Comparison of ENCODE assay signal across 17 cellular contexts in the genomic region with DNA sequence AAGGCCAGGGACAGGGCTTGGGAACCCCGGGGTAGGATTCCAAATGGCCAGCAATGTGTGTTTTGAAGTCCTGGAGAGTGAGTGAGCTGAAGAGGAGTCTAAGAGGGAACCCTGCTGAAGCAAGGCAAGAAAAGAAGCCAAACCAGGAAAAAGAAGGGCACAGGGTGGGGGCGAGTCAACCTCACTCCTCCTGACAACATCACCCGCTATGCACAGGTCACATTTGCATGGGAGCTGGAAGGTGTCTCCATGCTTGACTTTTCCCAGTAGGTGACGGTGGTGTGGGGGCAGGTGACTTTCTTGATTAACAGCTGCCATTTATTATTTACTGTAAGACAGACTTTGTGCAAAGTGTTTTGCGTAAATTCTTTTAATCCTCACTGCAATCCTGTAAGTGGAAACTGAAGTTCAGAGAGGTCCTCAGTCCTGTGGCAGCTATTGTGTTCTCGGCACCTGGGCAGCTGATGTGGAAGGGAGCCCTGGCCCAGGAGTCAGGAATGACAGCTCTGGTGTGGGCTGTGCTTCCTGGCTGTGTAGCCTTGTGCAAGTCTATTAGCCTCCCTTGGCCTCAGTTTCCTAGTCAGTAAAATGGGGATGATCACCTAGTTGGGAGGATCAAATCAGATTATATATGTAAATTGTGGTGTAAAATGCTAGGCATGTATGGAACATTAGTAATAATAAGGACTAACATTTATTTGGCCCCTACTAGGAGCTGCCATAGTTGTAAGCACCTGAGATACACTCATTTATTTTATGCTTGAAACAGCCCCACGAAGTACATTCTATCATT.
DNase-seq lines count a peak whose midpoint lies in the region; ATAC-seq, FAIRE-seq and TF ChIP-seq lines count a peak whose summit lies in the region.
"Had no signal": no experiment of that assay in that cellular context is flagged by ENCODE, and none has a peak within 500 bp of the region (broad histone marks: within the 10 kb centered on the region; RNA-seq: fewer than 3 reads in every experiment).

No MANE protein-coding gene starts in this region.

- no peaks in the 10 kb centered on the region for H3K9me3 Mint-ChIP-seq in CD4-positive, CD25-positive, alpha-beta regulatory T cell
- no peaks in the 10 kb centered on the region for H3K9me3 Mint-ChIP-seq in GM23338
- H3K9me3 Mint-ChIP-seq in activated T-helper 17 cell treated with anti-CD3 and anti-CD28 coated beads, Interleukin-2, amount 50 U/mL, for 72 hours, result no peaks in the 10 kb centered on the region

- H3K27me3 ChIP-seq in CD4-positive, CD25-positive, alpha-beta regulatory T cell (ENCODE audit: control insufficient read depth, insufficient read depth, low read length), result no peaks in the 10 kb centered on the region
- H3K27me3 ChIP-seq in GM23338 (ENCODE audit: insufficient read depth) (no peaks in the 10 kb centered on the region), upper lobe of right lung (no peaks in the 10 kb centered on the region)
- H3K27me3 ChIP-seq: body of pancreas, heart right ventricle, testis had no signal

- no peaks in the 10 kb centered on the region for H3K27me3 Mint-ChIP-seq in CD4-positive, CD25-positive, alpha-beta regulatory T cell
- H3K27me3 Mint-ChIP-seq in GM23338 (ENCODE audit: insufficient read depth, low read depth, poor library complexity), result peaks cover 7% of the 10 kb centered on the region
- no peaks in the 10 kb centered on the region for H3K27me3 Mint-ChIP-seq in activated T-helper 17 cell treated with anti-CD3 and anti-CD28 coated beads, Interleukin-2, amount 50 U/mL, for 72 hours

- H4K20me1 ChIP-seq in GM23338 (replicated peaks; ENCODE audit: insufficient read depth), result no peaks in the 10 kb centered on the region

- H3K4me1 Mint-ChIP-seq in CD4-positive, CD25-positive, alpha-beta regulatory T cell, result peaks cover 32 to 89% (median 72%) of the 10 kb centered on the region in 4 donors
- H3K4me1 Mint-ChIP-seq in GM23338, result peaks cover 58% of the 10 kb centered on the region
- peaks cover 31% of the 10 kb centered on the region for H3K4me1 Mint-ChIP-seq in activated T-helper 17 cell treated with anti-CD3 and anti-CD28 coated beads, Interleukin-2, amount 50 U/mL, for 72 hours

- H3K36me3 Mint-ChIP-seq in CD4-positive, CD25-positive, alpha-beta regulatory T cell, result peaks cover 4% of the 10 kb centered on the region
- H3K36me3 Mint-ChIP-seq in GM23338 (ENCODE audit: low read depth), result no peaks in the 10 kb centered on the region
- H3K36me3 Mint-ChIP-seq in activated T-helper 17 cell treated with anti-CD3 and anti-CD28 coated beads, Interleukin-2, amount 50 U/mL, for 72 hours (ENCODE audit: low read depth), result no peaks in the 10 kb centered on the region

- H3K4me2 ChIP-seq in GM23338, result no peak overlapping the region
- H3K4me2 ChIP-seq: PC-9 had no signal

- no peak for FAIRE-seq in GM12892 (lab: Jason Lieb, UNC)
- FAIRE-seq: endometrium, HTR-8/SVneo had no signal

- no peaks in the 10 kb centered on the region for H3F3A ChIP-seq in GM23338 (replicated peaks; ENCODE audit: low read depth)

- H3K27ac ChIP-seq in CD4-positive, CD25-positive, alpha-beta regulatory T cell (ENCODE audit: insufficient read depth, low read length, poor library complexity, severe bottlenecking), result peak overlapping the region; percentile 65
- H3K27ac ChIP-seq in GM23338 (ENCODE audit: low read depth) (no peak overlapping the region), mesodermal cell (ENCODE audit: low read depth, low read length, severe bottlenecking) (peak overlapping the region; percentile 61), upper lobe of right lung (no peak overlapping the region)
- H3K27ac ChIP-seq: body of pancreas, PC-9, testis had no signal

- peaks cover 86% of the 10 kb centered on the region for H3K4me1 ChIP-seq in CD4-positive, CD25-positive, alpha-beta regulatory T cell (ENCODE audit: control insufficient read depth, insufficient read depth, low read length, poor library complexity, severe bottlenecking)
- H3K4me1 ChIP-seq in GM23338 (ENCODE audit: insufficient read depth) (peaks cover 15% of the 10 kb centered on the region; the same call in 1 of the 2 replicates), mesodermal cell (ENCODE audit: control insufficient read depth, insufficient read depth, low read length, poor library complexity, severe bottlenecking) (peaks cover 55% of the 10 kb centered on the region), upper lobe of right lung (peaks cover 61% of the 10 kb centered on the region)

- no peak for TF ChIP-seq POLR2A in GM12892 (IDR thresholded peaks at IDR 0.05; ENCODE audit: low read depth, low read length)

- H3K27ac Mint-ChIP-seq in CD4-positive, CD25-positive, alpha-beta regulatory T cell, result peak overlapping the region; percentile 74 to 95 (median 94)
- H3K27ac Mint-ChIP-seq in GM23338, result peak overlapping the region; percentile 39; the same call in 1 of the 2 replicates
- peak overlapping the region; percentile 81 for H3K27ac Mint-ChIP-seq in activated T-helper 17 cell treated with anti-CD3 and anti-CD28 coated beads, Interleukin-2, amount 50 U/mL, for 72 hours

- H3K9me2 ChIP-seq in GM23338 (ENCODE audit: insufficient read depth), result no peaks in the 10 kb centered on the region

- no peak for TF ChIP-seq CTCF in GM23338 (conservative IDR thresholded peaks at IDR 0.05; ENCODE audit: low read depth in 2 of 2)
- no peak for TF ChIP-seq CTCF in upper lobe of right lung (IDR thresholded peaks at IDR 0.05)

- H2AFZ ChIP-seq in GM23338, result no peak overlapping the region
- H2AFZ ChIP-seq: PC-9 had no signal

- peak overlapping the region; percentile 32 to 86 (median 72) for H3K4me3 Mint-ChIP-seq in CD4-positive, CD25-positive, alpha-beta regulatory T cell
- no peak overlapping the region for H3K4me3 Mint-ChIP-seq in GM23338
- H3K4me3 Mint-ChIP-seq in activated T-helper 17 cell treated with anti-CD3 and anti-CD28 coated beads, Interleukin-2, amount 50 U/mL, for 72 hours, result peak overlapping the region; percentile 74

- H3K4me3 ChIP-seq in CD4-positive, CD25-positive, alpha-beta regulatory T cell (ENCODE audit: low read depth, low read length), result peak overlapping the region; percentile 67
- H3K4me3 ChIP-seq in GM23338, result no peak overlapping the region
- H3K4me3 ChIP-seq in mesodermal cell (ENCODE audit: extremely low read depth, insufficient read depth, low read length, poor library complexity, severe bottlenecking), result no peak overlapping the region
- H3K4me3 ChIP-seq in upper lobe of right lung, result no peak overlapping the region
- H3K4me3 ChIP-seq: body of pancreas, heart right ventricle, PC-9, testis had no signal

- no peaks in the 10 kb centered on the region for H3K79me2 ChIP-seq in GM23338 (replicated peaks; ENCODE audit: insufficient read depth)

- no peak for DNase-seq in CD4-positive, CD25-positive, alpha-beta regulatory T cell
- DNase-seq in GM23338 (ENCODE audit: low spot score) (no peak), GM12892 (ENCODE audit: insufficient read length) (no peak), upper lobe of right lung (no peak)
- DNase-seq in activated effector memory CD4-positive, alpha-beta T cell treated with anti-CD3 and anti-CD28 coated beads, Interleukin-2, amount 50 U/mL, for 16 hours, result no peak
- DNase-seq: activated CD8-positive, alpha-beta memory T cell treated with anti-CD3 and anti-CD28 coated beads, Interleukin-2, amount 50 U/mL, for 4 hours; Calu3; heart right ventricle; NCI-H1417; NCI-H446 treated with DMSO at 0.1 percent for 48 hours; PC-9; testis had no signal

- no peaks in the 10 kb centered on the region for H3K9me3 ChIP-seq in CD4-positive, CD25-positive, alpha-beta regulatory T cell (ENCODE audit: control insufficient read depth in 2 of 2, low read length in 2 of 2)
- H3K9me3 ChIP-seq in mesodermal cell (ENCODE audit: control insufficient read depth, low read length) (no peaks in the 10 kb centered on the region), upper lobe of right lung (no peaks in the 10 kb centered on the region)
- H3K9me3 ChIP-seq: body of pancreas, heart right ventricle, testis had no signal

- whole genome bisulfite sequencing in mesodermal cell (ENCODE audit: insufficient coverage in 2 of 2), 2 experiments, result 92 to 100% methylated on average over 4 to 5 of the region's 7 CpGs

- intact Hi-C loops in upper lobe of right lung (cut with DNase I), result no loop called here

- ATAC-seq in CD4-positive, CD25-positive, alpha-beta regulatory T cell (ENCODE audit: low read depth in 2 of 2), result no peak
- ATAC-seq in GM23338, result no peak
- ATAC-seq in activated T-helper 17 cell treated with anti-CD3 and anti-CD28 coated beads, Interleukin-2, amount 50 U/mL, for 72 hours (replicated peaks), result no peak
- no peak for ATAC-seq in upper lobe of right lung
- ATAC-seq: body of pancreas had no signal

- H3K36me3 ChIP-seq in CD4-positive, CD25-positive, alpha-beta regulatory T cell (ENCODE audit: control insufficient read depth, insufficient read depth, low read length), result no peaks in the 10 kb centered on the region
- H3K36me3 ChIP-seq in GM23338 (ENCODE audit: insufficient read depth) (no peaks in the 10 kb centered on the region), mesodermal cell (ENCODE audit: control insufficient read depth, insufficient read depth, low read length) (peaks cover 50% of the 10 kb centered on the region), upper lobe of right lung (no peaks in the 10 kb centered on the region)

Comparison
In these comparisons a context has a peak if more than half of its experiments do, and no peak if none do; other contexts are left out.
1. H3K27ac ChIP-seq: peak in CD4-positive, CD25-positive, alpha-beta regulatory T cell (single experiment) and mesodermal cell (single experiment); none in GM23338 (single experiment) and upper lobe of right lung (single experiment).
2. H3K27ac Mint-ChIP-seq: peak in every context shown above with its lines; median percentile 94 in CD4-positive, CD25-positive, alpha-beta regulatory T cell; 81 in activated T-helper 17 cell treated with anti-CD3 and anti-CD28 coated beads, Interleukin-2, amount 50 U/mL, for 72 hours; 39 in GM23338.